Comparison of ENCODE assay signal across 33 cellular contexts in genomic region chr7:68235937-68236336, GRCh38.
"Had no signal": no experiment of that assay in that cellular context is flagged by ENCODE, and none has a peak within 500 bp of the region (broad histone marks: within the 10 kb centered on the region; RNA-seq: fewer than 3 reads in every experiment).

No MANE protein-coding gene starts in this region.

- H3K36me3 Mint-ChIP-seq: activated naive CD4-positive, alpha-beta T cell treated with anti-CD3 and anti-CD28 coated beads, Interleukin-2, amount 10 ng/mL, durations not matched to agents 7 days and 5 days; activated naive CD8-positive, alpha-beta T cell treated with anti-CD3 and anti-CD28 coated beads, Interleukin-2, amount 10 ng/mL, durations not matched to agents 7 days and 5 days; immature natural killer cell; stimulated activated memory B cell treated with anti-CD40 and anti-IgM and Interleukin-4, amounts not matched to agents 10 μg/mL and 1 μg/mL and 100 μg/mL, for 72 hours had no signal

- H3K4me2 ChIP-seq: smooth muscle cell had no signal

- H3K9me3 ChIP-seq: pancreas, prostate gland, vagina had no signal

- H3K27me3 ChIP-seq: pancreas, vagina had no signal

- FAIRE-seq: bronchial epithelial cell, colon, kidney, pancreas had no signal

- H3K4me1 ChIP-seq: pancreas, prostate gland, vagina had no signal

- H3K4me3 Mint-ChIP-seq: activated CD4-positive, alpha-beta memory T cell treated with anti-CD3 and anti-CD28 coated beads, Interleukin-2, amount 10 ng/mL, durations not matched to agents 7 days and 5 days; activated CD4-positive, alpha-beta T cell treated with anti-CD3 and anti-CD28 coated beads, Interleukin-2, amount 10 ng/mL, durations not matched to agents 7 days and 5 days; activated naive CD4-positive, alpha-beta T cell treated with anti-CD3 and anti-CD28 coated beads, Interleukin-2, amount 10 ng/mL, durations not matched to agents 7 days and 5 days; activated naive CD8-positive, alpha-beta T cell treated with anti-CD3 and anti-CD28 coated beads, Interleukin-2, amount 10 ng/mL, durations not matched to agents 7 days and 5 days; activated T-cell treated with anti-CD3 and anti-CD28 coated beads, Interleukin-2, amount 50 U/mL, for 24 hours; immature natural killer cell; naive thymus-derived CD4-positive, alpha-beta T cell; stimulated activated memory B cell treated with anti-CD40 and anti-IgM and Interleukin-4, amounts not matched to agents 10 μg/mL and 1 μg/mL and 100 μg/mL, for 72 hours; stimulated activated naive CD8-positive, alpha-beta T cell treated with anti-CD3 and anti-CD28 coated beads, Interleukin-15, amount 100 ng/mL, for 72 hours; type B pancreatic cell; WTC11 had no signal

- H3K27ac ChIP-seq: pancreas, prostate gland, vagina had no signal

- H3K27ac Mint-ChIP-seq: activated CD4-positive, alpha-beta memory T cell treated with anti-CD3 and anti-CD28 coated beads, Interleukin-2, amount 10 ng/mL, durations not matched to agents 7 days and 5 days; activated CD4-positive, alpha-beta T cell treated with anti-CD3 and anti-CD28 coated beads, Interleukin-2, amount 10 ng/mL, durations not matched to agents 7 days and 5 days; activated naive CD4-positive, alpha-beta T cell treated with anti-CD3 and anti-CD28 coated beads, Interleukin-2, amount 10 ng/mL, durations not matched to agents 7 days and 5 days; activated naive CD8-positive, alpha-beta T cell treated with anti-CD3 and anti-CD28 coated beads, Interleukin-2, amount 10 ng/mL, durations not matched to agents 7 days and 5 days; activated T-cell treated with anti-CD3 and anti-CD28 coated beads, Interleukin-2, amount 50 U/mL, for 24 hours; immature natural killer cell; naive thymus-derived CD4-positive, alpha-beta T cell; stimulated activated memory B cell treated with anti-CD40 and anti-IgM and Interleukin-4, amounts not matched to agents 10 μg/mL and 1 μg/mL and 100 μg/mL, for 72 hours; stimulated activated naive CD8-positive, alpha-beta T cell treated with anti-CD3 and anti-CD28 coated beads, Interleukin-15, amount 100 ng/mL, for 72 hours; type B pancreatic cell; WTC11 had no signal

- H3K36me3 ChIP-seq: pancreas, prostate gland, vagina had no signal

- H3K27me3 Mint-ChIP-seq: activated CD4-positive, alpha-beta memory T cell treated with anti-CD3 and anti-CD28 coated beads, Interleukin-2, amount 10 ng/mL, durations not matched to agents 7 days and 5 days; activated CD4-positive, alpha-beta T cell treated with anti-CD3 and anti-CD28 coated beads, Interleukin-2, amount 10 ng/mL, durations not matched to agents 7 days and 5 days; activated naive CD4-positive, alpha-beta T cell treated with anti-CD3 and anti-CD28 coated beads, Interleukin-2, amount 10 ng/mL, durations not matched to agents 7 days and 5 days; activated naive CD8-positive, alpha-beta T cell treated with anti-CD3 and anti-CD28 coated beads, Interleukin-2, amount 10 ng/mL, durations not matched to agents 7 days and 5 days; activated T-cell treated with anti-CD3 and anti-CD28 coated beads, Interleukin-2, amount 50 U/mL, for 24 hours; naive thymus-derived CD4-positive, alpha-beta T cell; stimulated activated memory B cell treated with anti-CD40 and anti-IgM and Interleukin-4, amounts not matched to agents 10 μg/mL and 1 μg/mL and 100 μg/mL, for 72 hours; stimulated activated naive CD8-positive, alpha-beta T cell treated with anti-CD3 and anti-CD28 coated beads, Interleukin-15, amount 100 ng/mL, for 72 hours; type B pancreatic cell had no signal

- H3K4me1 Mint-ChIP-seq: activated CD4-positive, alpha-beta memory T cell treated with anti-CD3 and anti-CD28 coated beads, Interleukin-2, amount 10 ng/mL, durations not matched to agents 7 days and 5 days; activated CD4-positive, alpha-beta T cell treated with anti-CD3 and anti-CD28 coated beads, Interleukin-2, amount 10 ng/mL, durations not matched to agents 7 days and 5 days; activated naive CD4-positive, alpha-beta T cell treated with anti-CD3 and anti-CD28 coated beads, Interleukin-2, amount 10 ng/mL, durations not matched to agents 7 days and 5 days; immature natural killer cell; naive thymus-derived CD4-positive, alpha-beta T cell; stimulated activated memory B cell treated with anti-CD40 and anti-IgM and Interleukin-4, amounts not matched to agents 10 μg/mL and 1 μg/mL and 100 μg/mL, for 72 hours; stimulated activated naive CD8-positive, alpha-beta T cell treated with anti-CD3 and anti-CD28 coated beads, Interleukin-15, amount 100 ng/mL, for 72 hours had no signal

- DNase-seq: activated CD4-positive, alpha-beta memory T cell treated with anti-CD3 and anti-CD28 coated beads, Interleukin-2, amount 10 ng/mL, durations not matched to agents 7 days and 5 days; activated CD4-positive, alpha-beta T cell treated with anti-CD3 and anti-CD28 coated beads for 1 hour; activated CD4-positive, alpha-beta T cell treated with anti-CD3 and anti-CD28 coated beads, Interleukin-2, amount 10 ng/mL, durations not matched to agents 7 days and 5 days; activated CD8-positive, alpha-beta memory T cell treated with anti-CD3 and anti-CD28 coated beads, Interleukin-2, amount 50 U/mL, for 48 hours; activated gamma-delta T cell; activated naive CD4-positive, alpha-beta T cell treated with anti-CD3 and anti-CD28 coated beads, Interleukin-2, amount 10 ng/mL, durations not matched to agents 7 days and 5 days; activated naive CD8-positive, alpha-beta T cell treated with anti-CD3 and anti-CD28 coated beads, Interleukin-2, amount 10 ng/mL, durations not matched to agents 7 days and 5 days; activated T-cell treated with anti-CD3 and anti-CD28 coated beads, Interleukin-2, amount 50 U/mL, for 24 hours; amniotic stem cell; dermis blood vessel endothelial cell; effector memory CD4-positive, alpha-beta T cell; erythroblast; head of caudate nucleus; hypothalamus; immature natural killer cell; kidney; midbrain; naive thymus-derived CD4-positive, alpha-beta T cell; pancreas; stimulated activated CD4-positive, alpha-beta T cell treated with anti-CD3 and anti-CD28 coated beads, Interleukin-1b, Interleukin-23, amount 100 ng/mL, for 48 hours; stimulated activated CD4-positive, alpha-beta T cell treated with anti-CD3 and anti-CD28 coated beads, Interleukin-4, amount 100 ng/mL, for 4 hours; stimulated activated CD8-positive, alpha-beta memory T cell treated with anti-CD3 and anti-CD28 coated beads, Interleukin-4, amount 100 ng/mL, for 48 hours; stimulated activated naive CD8-positive, alpha-beta T cell treated with anti-CD3 and anti-CD28 coated beads, Interleukin-15, amount 100 ng/mL, for 72 hours; substantia nigra; T1000 had no signal

- H3K4me3 ChIP-seq: pancreas, prostate gland, smooth muscle cell, vagina had no signal
